17 cellular contexts compared by ENCODE assay signal in genomic region chr5:132384506-132384905, GRCh38.
"Had no signal": no experiment of that assay in that cellular context is flagged by ENCODE, and none has a peak within 500 bp of the region (broad histone marks: within the 10 kb centered on the region; RNA-seq: fewer than 3 reads in every experiment).

No MANE protein-coding gene starts in this region.

- ATAC-seq: activated CD8-positive, alpha-beta T cell treated with anti-CD3 and anti-CD28 coated beads, Interleukin-2, amount 10 ng/mL, durations not matched to agents 7 days and 5 days had no signal

- H3K27me3 ChIP-seq: breast epithelium, MG63, Peyer's patch had no signal

- H3K9me3 ChIP-seq: breast epithelium, MG63, Peyer's patch had no signal

- H3K27ac ChIP-seq: Peyer's patch had no signal

- H3K4me3 ChIP-seq: breast epithelium, MG63, Peyer's patch had no signal

- DNase-seq: activated CD4-positive, alpha-beta T cell treated with anti-CD3 and anti-CD28 coated beads, Interleukin-2, amount 50 U/mL, for 1 hour; activated CD4-positive, CD25-positive, alpha-beta regulatory T cell; activated CD8-positive, alpha-beta memory T cell treated with anti-CD3 and anti-CD28 coated beads, Interleukin-2, amount 50 U/mL, for 48 hours; activated CD8-positive, alpha-beta T cell treated with anti-CD3 and anti-CD28 coated beads, Interleukin-2, amount 10 ng/mL, durations not matched to agents 7 days and 5 days; activated T-cell treated with anti-CD3 and anti-CD28 coated beads, Interleukin-2, amount 50 U/mL, for 1 hour; aorta; central memory CD4-positive, alpha-beta T cell; MG63; MV-4-11; NCI-H1092 treated with DMSO at 0.1 percent for 48 hours; NCI-H1417 treated with DMSO at 0.1 percent for 48 hours; NCI-H187; NCI-H524; Peyer's patch; SIG-M5; T-helper 1 cell had no signal

- H3K36me3 ChIP-seq: breast epithelium had no signal
